ENCODE assay signal across 26 cellular contexts in the genomic region with DNA sequence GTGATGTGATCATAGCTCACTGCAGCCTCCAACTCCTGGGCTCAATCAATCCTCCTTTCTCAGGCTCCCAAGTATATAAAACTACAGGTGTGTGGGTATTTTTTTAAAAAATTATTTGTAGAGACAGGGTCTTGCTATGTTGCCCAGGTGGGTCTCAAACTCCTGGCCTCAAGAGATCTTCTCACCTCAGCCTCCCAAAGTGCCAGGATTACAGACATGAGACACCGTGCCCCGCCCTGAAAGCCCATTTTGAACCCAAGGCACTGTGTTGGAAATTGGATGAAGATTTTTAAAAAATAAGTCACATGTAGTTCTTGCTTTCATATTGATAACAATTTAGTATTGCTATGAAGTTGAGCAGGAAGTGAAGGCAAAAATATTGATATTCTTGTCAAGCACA.
A peak's percentile ranks its signal among the peaks of the same experiment; 100 is the strongest.
DNase-seq lines count a peak whose midpoint lies in the region; ATAC-seq, FAIRE-seq and TF ChIP-seq lines count a peak whose summit lies in the region.
"Had no signal": no experiment of that assay in that cellular context is flagged by ENCODE, and none has a peak within 500 bp of the region (broad histone marks: within the 10 kb centered on the region; RNA-seq: fewer than 3 reads in every experiment).

No MANE protein-coding gene starts in this region.

- peak overlapping the region; percentile 97 for H4K91ac ChIP-seq in trophoblast cell (ENCODE audit: low read depth, low read length)

- H3K9me3 ChIP-seq in left ventricle myocardium inferior (replicated peaks) (no peaks in the 10 kb centered on the region), right atrium auricular region (no peaks in the 10 kb centered on the region), lower lobe of right lung (no peaks in the 10 kb centered on the region), trophoblast cell (ENCODE audit: insufficient read depth, low read depth, low read length) (no peaks in the 10 kb centered on the region), uterus (no peaks in the 10 kb centered on the region), MM.1S (replicated peaks; ENCODE audit: insufficient read depth, low read length) (no peaks in the 10 kb centered on the region)
- H3K9me3 ChIP-seq: esophagus squamous epithelium had no signal

- peak overlapping the region; percentile 68 for H4K8ac ChIP-seq in trophoblast cell (ENCODE audit: low read depth, low read length)

- H4K12ac ChIP-seq in trophoblast cell (ENCODE audit: low read depth, low read length) = no peak overlapping the region

- H3K14ac ChIP-seq in trophoblast cell (ENCODE audit: low read length) = peak overlapping the region; percentile 67

- peak overlapping the region; percentile 74 for H3K18ac ChIP-seq in trophoblast cell (ENCODE audit: low read length)

- H3K9me2 ChIP-seq in MM.1S (replicated peaks; ENCODE audit: insufficient read depth, low read length) = no peaks in the 10 kb centered on the region

- H3K4me1 ChIP-seq in left ventricle myocardium inferior = peaks cover 26% of the 10 kb centered on the region
- H3K4me1 ChIP-seq in right atrium auricular region = peaks cover 0 to 12% of the 10 kb centered on the region in 2 donors
- H3K4me1 ChIP-seq in lower lobe of right lung = peaks cover 11% of the 10 kb centered on the region
- H3K4me1 ChIP-seq in trophoblast cell (ENCODE audit: control insufficient read depth in 1 of 2, insufficient read depth in 2 of 2, low read length in 2 of 2) = peaks cover 16 to 33% of the 10 kb centered on the region in 2 experiments
- peaks cover 0 to 6% of the 10 kb centered on the region in 2 donors for H3K4me1 ChIP-seq in uterus
- H3K4me1 ChIP-seq in MM.1S (ENCODE audit: low read length) = no peaks in the 10 kb centered on the region

- H2AFZ ChIP-seq in trophoblast cell (ENCODE audit: insufficient read depth, low read length, poor library complexity) = no peak overlapping the region
- H2AFZ ChIP-seq in MM.1S (ENCODE audit: low read length) = no peak overlapping the region

- TF ChIP-seq CTCF in left ventricle myocardium inferior (IDR thresholded peaks at IDR 0.05; ENCODE audit: borderline replicate concordance) = no peak
- no peak for TF ChIP-seq CTCF in right atrium auricular region (IDR thresholded peaks at IDR 0.05)
- TF ChIP-seq CTCF in lower lobe of right lung (IDR thresholded peaks at IDR 0.05) = no peak
- TF ChIP-seq CTCF in uterus (IDR thresholded peaks at IDR 0.05) = no peak
- TF ChIP-seq CTCF in MM.1S (IDR thresholded peaks at IDR 0.05; ENCODE audit: low read length) = no peak

- no peak for TF ChIP-seq POLR2A in uterus (IDR thresholded peaks at IDR 0.05)

- peaks cover 3% of the 10 kb centered on the region for H3K79me2 ChIP-seq in trophoblast cell (ENCODE audit: control insufficient read depth, insufficient read depth, low read length, poor library complexity)
- no peaks in the 10 kb centered on the region for H3K79me2 ChIP-seq in MM.1S (ENCODE audit: low read length)

- H2BK5ac ChIP-seq in trophoblast cell (ENCODE audit: low read depth, low read length, poor library complexity) = peak overlapping the region; percentile 71

- H3K4me2 ChIP-seq in trophoblast cell (ENCODE audit: low read length) (no peak overlapping the region), MM.1S (ENCODE audit: low read depth, low read length) (no peak overlapping the region)

- H3K27me3 ChIP-seq in left ventricle myocardium inferior (ENCODE audit: low read depth) (no peaks in the 10 kb centered on the region), right atrium auricular region (no peaks in the 10 kb centered on the region), lower lobe of right lung (ENCODE audit: low read depth) (no peaks in the 10 kb centered on the region), trophoblast cell (ENCODE audit: insufficient read depth, low read length) (no peaks in the 10 kb centered on the region), uterus (no peaks in the 10 kb centered on the region), MM.1S (replicated peaks; ENCODE audit: insufficient read depth, low read length) (no peaks in the 10 kb centered on the region)
- H3K27me3 ChIP-seq: esophagus squamous epithelium had no signal

- H2AK5ac ChIP-seq in trophoblast cell (ENCODE audit: low read length) = peak overlapping the region; percentile 62

- H3K9ac ChIP-seq in trophoblast cell (ENCODE audit: low read length) (no peak overlapping the region), MM.1S (ENCODE audit: low read length) (no peak overlapping the region)

- intact Hi-C loops in left ventricle myocardium inferior (cut with micrococcal nuclease) = no loop called here
- intact Hi-C loops in lower lobe of right lung (cut with DNase I) = no loop called here
- intact Hi-C loops in uterus (cut with DNase I; ENCODE audit: low total_unique reads) = loop anchor here (10.0 kb wide), 1 partner anchor 638 kb away; the partner anchor contains the start of gene IGFBP5

- H3K4ac ChIP-seq in trophoblast cell (ENCODE audit: low read depth, low read length) = peak overlapping the region; percentile 49

- no peak for DNase-seq in left ventricle myocardium inferior
- DNase-seq in right atrium auricular region (ENCODE audit: low spot score) = no peak
- no peak for DNase-seq in lower lobe of right lung
- DNase-seq in trophoblast cell = no peak
- no peak for DNase-seq in uterus
- DNase-seq in HTR-8/SVneo (ENCODE audit: insufficient read length, low spot score) = no peak
- DNase-seq in SW 1271 (lab: John Stamatoyannopoulos, UW) = no peak
- DNase-seq in MM.1S = no peak
- DNase-seq: activated CD4-positive, alpha-beta memory T cell treated with anti-CD3 and anti-CD28 coated beads, Interleukin-2, amount 10 ng/mL, durations not matched to agents 7 days and 5 days; activated CD4-positive, CD25-positive, alpha-beta regulatory T cell treated with anti-CD3 and anti-CD28 coated beads, Interleukin-2, amount 50 U/mL, for 72 hours; activated naive CD4-positive, alpha-beta T cell treated with anti-CD3 and anti-CD28 coated beads, Interleukin-2, amount 50 U/mL, for 16 hours; cortex of kidney; esophagus squamous epithelium; foreskin melanocyte; H7; hypothalamus; immature natural killer cell; KBM-7; NCI-H2029 treated with DMSO at 0.1 percent for 48 hours; NCI-H345; NCI-H748 treated with DMSO at 0.1 percent for 48 hours; stimulated activated CD4-positive, alpha-beta T cell treated with anti-CD3 and anti-CD28 coated beads, Interleukin-15, amount 100 ng/mL, for 24 hours; stimulated activated naive CD4-positive, alpha-beta T cell; T-helper 2 cell had no signal

- WGBS in trophoblast cell (ENCODE audit: extremely low coverage, insufficient coverage, insufficient read length) = no CpG with 5 or more reads among the region's 2 CpGs

- H4K20me1 ChIP-seq in MM.1S (ENCODE audit: insufficient read depth, low read length) = no peaks in the 10 kb centered on the region

- H3K27ac ChIP-seq in left ventricle myocardium inferior (replicated peaks) = peak overlapping the region; percentile 76
- H3K27ac ChIP-seq in right atrium auricular region = peak overlapping the region in 1 of 2 donors; percentile 63
- peak overlapping the region; percentile 33 for H3K27ac ChIP-seq in lower lobe of right lung
- H3K27ac ChIP-seq in trophoblast cell (ENCODE audit: low read depth, low read length) = peak overlapping the region; percentile 95
- H3K27ac ChIP-seq in uterus = peak overlapping the region; percentile 72 to 76
- no peak overlapping the region for H3K27ac ChIP-seq in MM.1S (ENCODE audit: low read length)

- no peak overlapping the region for H3K4me3 ChIP-seq in left ventricle myocardium inferior
- no peak overlapping the region for H3K4me3 ChIP-seq in right atrium auricular region
- H3K4me3 ChIP-seq in lower lobe of right lung = no peak overlapping the region
- H3K4me3 ChIP-seq in trophoblast cell (ENCODE audit: low read depth, low read length) = no peak overlapping the region
- H3K4me3 ChIP-seq in uterus = no peak overlapping the region
- H3K4me3 ChIP-seq in MM.1S (ENCODE audit: low read length) = no peak overlapping the region
- H3K4me3 ChIP-seq: esophagus squamous epithelium had no signal

- peak overlapping the region; percentile 97 for H2BK120ac ChIP-seq in trophoblast cell (ENCODE audit: insufficient read depth, low read length, poor library complexity)

- H2BK12ac ChIP-seq in trophoblast cell (ENCODE audit: low read length) = peak overlapping the region; percentile 96

- no peaks in the 10 kb centered on the region for H3K36me3 ChIP-seq in left ventricle myocardium inferior
- no peaks in the 10 kb centered on the region for H3K36me3 ChIP-seq in right atrium auricular region
- no peaks in the 10 kb centered on the region for H3K36me3 ChIP-seq in lower lobe of right lung
- H3K36me3 ChIP-seq in trophoblast cell (ENCODE audit: control insufficient read depth in 1 of 2, insufficient read depth in 2 of 2, low read length in 2 of 2) = no peaks in the 10 kb centered on the region
- no peaks in the 10 kb centered on the region for H3K36me3 ChIP-seq in uterus
- no peaks in the 10 kb centered on the region for H3K36me3 ChIP-seq in MM.1S (replicated peaks; ENCODE audit: insufficient read depth, low read length)
- H3K36me3 ChIP-seq: esophagus squamous epithelium had no signal

- H3K79me1 ChIP-seq in trophoblast cell (ENCODE audit: low read length) = peaks cover 41% of the 10 kb centered on the region

- FAIRE-seq in HTR-8/SVneo (lab: Jason Lieb, UNC) = no peak

- H3F3A ChIP-seq in MM.1S (ENCODE audit: insufficient read depth, low read length) = no peaks in the 10 kb centered on the region

- no peak overlapping the region for H3K23ac ChIP-seq in trophoblast cell (ENCODE audit: low read length)

- no peak for ATAC-seq in lower lobe of right lung
- ATAC-seq: activated T-helper 17 cell treated with anti-CD3 and anti-CD28 coated beads, Interleukin-2, amount 50 U/mL, for 72 hours; sciatic nerve had no signal
